26 cellular contexts compared by ENCODE assay signal in genomic region chr10:86211691-86212390, GRCh38.
"Had no signal": no experiment of that assay in that cellular context is flagged by ENCODE, and none has a peak within 500 bp of the region (broad histone marks: within the 10 kb centered on the region; RNA-seq: fewer than 3 reads in every experiment).

No MANE protein-coding gene starts in this region.

- H3K27me3 ChIP-seq: adrenal gland, MG63, Peyer's patch, SJCRH30 had no signal

- H3K27ac ChIP-seq: adrenal gland, Peyer's patch, RWPE1, SJCRH30, WERI-Rb-1 had no signal

- H3K36me3 ChIP-seq: adrenal gland, MG63, Peyer's patch, SJCRH30, WERI-Rb-1 had no signal

- H3K9ac ChIP-seq: SK-N-SH had no signal

- H3K27ac Mint-ChIP-seq: activated CD8-positive, alpha-beta T cell treated with anti-CD3 and anti-CD28 coated beads, Interleukin-2, amount 10 ng/mL, durations not matched to agents 7 days and 5 days; activated naive CD8-positive, alpha-beta T cell treated with anti-CD3 and anti-CD28 coated beads, Interleukin-2, amount 10 ng/mL, durations not matched to agents 7 days and 5 days had no signal

- ATAC-seq: activated CD4-positive, CD25-positive, alpha-beta regulatory T cell treated with anti-CD3 and anti-CD28 coated beads, Interleukin-2, amount 50 U/mL, for 24 hours; activated CD8-positive, alpha-beta T cell treated with anti-CD3 and anti-CD28 coated beads, Interleukin-2, amount 10 ng/mL, durations not matched to agents 7 days and 5 days had no signal

- H3K27me3 Mint-ChIP-seq: activated naive CD8-positive, alpha-beta T cell treated with anti-CD3 and anti-CD28 coated beads, Interleukin-2, amount 10 ng/mL, durations not matched to agents 7 days and 5 days had no signal

- H3K4me2 ChIP-seq: SK-N-SH had no signal

- H3K36me3 Mint-ChIP-seq: activated naive CD8-positive, alpha-beta T cell treated with anti-CD3 and anti-CD28 coated beads, Interleukin-2, amount 10 ng/mL, durations not matched to agents 7 days and 5 days had no signal

- DNase-seq: activated CD4-positive, alpha-beta T cell treated with anti-CD3 and anti-CD28 coated beads for 4 hours; activated CD8-positive, alpha-beta memory T cell treated with anti-CD3 and anti-CD28 coated beads, Interleukin-2, amount 50 U/mL, for 48 hours; activated CD8-positive, alpha-beta T cell treated with anti-CD3 and anti-CD28 coated beads, Interleukin-2, amount 10 ng/mL, durations not matched to agents 7 days and 5 days; activated naive CD4-positive, alpha-beta T cell treated with anti-CD3 and anti-CD28 coated beads, Interleukin-2, amount 50 U/mL, for 16 hours; activated naive CD8-positive, alpha-beta T cell treated with anti-CD3 and anti-CD28 coated beads, Interleukin-2, amount 10 ng/mL, durations not matched to agents 7 days and 5 days; activated T-cell treated with anti-CD3 and anti-CD28 coated beads, Interleukin-2, amount 50 U/mL, for 1 hour; adrenal gland; anterior cingulate cortex; MG63; NCI-H1105; NCI-H1436; NCI-H1694 treated with DMSO at 0.1 percent for 48 hours; NCI-H2029 treated with DMSO at 0.1 percent for 48 hours; NCI-H345; NCI-H510A; NCI-H526 treated with DMSO at 0.1 percent for 48 hours; NCI-H82; OCI-M1; Peyer's patch; Right ventricle myocardium superior; SJCRH30; SK-N-SH; T-helper 1 cell; WERI-Rb-1 had no signal

- H3K4me3 Mint-ChIP-seq: activated CD8-positive, alpha-beta T cell treated with anti-CD3 and anti-CD28 coated beads, Interleukin-2, amount 10 ng/mL, durations not matched to agents 7 days and 5 days; activated naive CD8-positive, alpha-beta T cell treated with anti-CD3 and anti-CD28 coated beads, Interleukin-2, amount 10 ng/mL, durations not matched to agents 7 days and 5 days had no signal

- H3K4me1 Mint-ChIP-seq: activated naive CD8-positive, alpha-beta T cell treated with anti-CD3 and anti-CD28 coated beads, Interleukin-2, amount 10 ng/mL, durations not matched to agents 7 days and 5 days had no signal

- H3K9me3 ChIP-seq: adrenal gland, MG63, Peyer's patch, SJCRH30, SK-N-SH had no signal

- H3K9me3 Mint-ChIP-seq: activated naive CD8-positive, alpha-beta T cell treated with anti-CD3 and anti-CD28 coated beads, Interleukin-2, amount 10 ng/mL, durations not matched to agents 7 days and 5 days had no signal

- H3K4me1 ChIP-seq: adrenal gland, Peyer's patch, SJCRH30 had no signal

- H3K4me3 ChIP-seq: adrenal gland, MG63, Peyer's patch, SJCRH30 had no signal
